11 cellular contexts compared by ENCODE assay signal in the genomic region with DNA sequence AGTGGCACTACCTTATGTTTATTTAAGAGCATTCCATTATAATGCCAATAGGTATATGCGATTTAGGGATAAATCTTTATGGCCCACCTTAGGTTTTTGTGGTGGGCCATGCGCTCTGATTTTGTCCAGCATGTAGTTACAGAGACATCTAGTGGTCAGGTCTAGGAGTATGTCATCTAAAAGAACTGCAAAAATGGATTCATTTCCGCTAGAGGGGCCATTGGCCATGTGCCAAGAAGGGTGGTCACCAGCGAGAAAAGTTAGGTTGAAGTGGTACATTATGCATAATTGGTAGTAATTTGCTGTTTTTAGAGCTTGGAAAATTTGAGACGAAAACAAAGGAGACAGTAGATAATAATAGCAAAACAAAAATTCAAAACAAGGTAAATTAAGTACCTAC.
DNase-seq lines count a peak whose midpoint lies in the region; ATAC-seq, FAIRE-seq and TF ChIP-seq lines count a peak whose summit lies in the region.
"Had no signal": no experiment of that assay in that cellular context is flagged by ENCODE, and none has a peak within 500 bp of the region (broad histone marks: within the 10 kb centered on the region; RNA-seq: fewer than 3 reads in every experiment).

No MANE protein-coding gene starts in this region.

- peak; percentile 36 for DNase-seq in ELF-1 (ENCODE audit: low read depth, low spot score)
- peak; percentile 4 for DNase-seq in RCC 7860 (ENCODE audit: low spot score)
- DNase-seq in iPS-NIHi7 (ENCODE audit: extremely low spot score): peak; percentile 60
- DNase-seq in NCI-H187 (lab: John Stamatoyannopoulos, UW): no peak
- DNase-seq: effector memory CD4-positive, alpha-beta T cell had no signal

- POLR2A ChIA-PET in HEK293 (lab: Yijun Ruan, JAX): no interaction called here

- no peak overlapping the region for H3K4me3 ChIP-seq in HEK293 (ENCODE audit: low read depth, low read length)

- H3K36me3 ChIP-seq in HEK293 (ENCODE audit: control insufficient read depth in 2 of 2, insufficient read depth in 1 of 2, low read length in 2 of 2): no peaks in the 10 kb centered on the region

- no peaks in the 10 kb centered on the region for H3K4me1 ChIP-seq in HEK293 (ENCODE audit: control insufficient read depth, insufficient read depth, low read length)

- ATAC-seq in GM21786 (IDR thresholded peaks at IDR 0.05; ENCODE audit: unreplicated experiment): no peak
- no peak for ATAC-seq in GM18873 (IDR thresholded peaks at IDR 0.05; ENCODE audit: low FRiP score, unreplicated experiment)
- ATAC-seq in HG02970 (IDR thresholded peaks at IDR 0.05; ENCODE audit: low FRiP score, unreplicated experiment): no peak
- ATAC-seq: activated T-helper 17 cell treated with anti-CD3 and anti-CD28 coated beads, Interleukin-2, amount 50 U/mL, for 72 hours had no signal

- H3K9me3 ChIP-seq in HEK293 (ENCODE audit: control insufficient read depth, insufficient read depth, low read depth, low read length): no peaks in the 10 kb centered on the region

- CTCF ChIA-PET in HEK293 (lab: Yijun Ruan, JAX): interaction anchor here (0.6 to 0.8 kb wide), 3 partner anchors 14 to 1125 kb away, joined by 3 to 4 read pairs (median 3); no protein-coding TSS in a partner anchor

- TF ChIP-seq CTCF in HEK293 (tag by site-specific recombination; IDR thresholded peaks at IDR 0.05): no peak

- FAIRE-seq in RCC 7860 (lab: Jason Lieb, UNC): no peak
- FAIRE-seq: G401.6 had no signal

- no peak overlapping the region for H3K27ac ChIP-seq in HEK293 (ENCODE audit: extremely low read depth, low read depth, low read length)

TF ChIP-seq in HEK293, 187 proteins besides CTCF, POLR2A, EP300 and RAD21:
- no peak for TF ChIP-seq FEZF1 (tag by site-specific recombination; IDR thresholded peaks at IDR 0.05)
- TF ChIP-seq ZNF654 (tag by site-specific recombination; IDR thresholded peaks at IDR 0.05; ENCODE audit: low read depth): peak; percentile 15
- no peak for TF ChIP-seq ELK4 (IDR thresholded peaks at IDR 0.05; ENCODE audit: borderline replicate concordance, low read depth, low read length)

Comparison
In these comparisons a context has a peak if more than half of its experiments do, and no peak if none do; other contexts are left out.
1. DNase-seq: peak in ELF-1 (single experiment), RCC 7860 (single experiment) and iPS-NIHi7 (single experiment); none in NCI-H187 (0 of 2).